ENCODE assay signal across 1 cellular context in the genomic region with DNA sequence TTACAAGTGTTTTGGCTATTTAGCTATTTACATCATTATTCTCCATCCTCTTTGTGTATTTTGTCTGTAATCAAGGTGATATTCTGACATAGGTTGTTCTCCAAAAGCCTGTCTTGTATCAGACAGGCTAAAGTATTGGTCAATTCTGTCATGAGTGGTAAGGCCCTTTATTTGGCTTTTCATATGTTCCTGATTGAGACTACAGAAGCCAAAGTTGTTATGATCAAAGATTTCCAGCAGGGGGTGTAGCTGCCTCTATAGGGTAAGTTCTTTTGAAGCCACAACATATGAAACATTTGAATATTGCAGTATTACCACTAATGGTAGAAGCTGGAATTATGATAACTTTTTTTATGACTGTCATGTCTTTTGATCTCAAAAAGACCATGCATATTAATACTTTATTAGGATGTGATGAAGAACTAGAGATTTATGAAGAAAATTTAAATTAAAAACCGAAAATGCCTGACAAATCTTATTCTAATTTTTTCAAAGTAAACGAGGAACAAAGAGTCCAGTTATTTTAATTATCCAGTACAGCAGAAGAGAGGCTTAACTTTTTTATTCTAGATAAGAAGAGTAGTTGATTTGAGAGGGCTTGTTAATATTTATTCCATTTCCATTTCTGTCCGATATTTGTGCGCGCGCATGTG.
TF ChIP-seq lines count a peak whose summit lies in the region.

No MANE protein-coding gene starts in this region.

TF ChIP-seq in HepG2, 621 proteins besides CTCF, POLR2A, EP300 and RAD21 (continued from another document and continues in another):
- TF ChIP-seq, protein P1, sequence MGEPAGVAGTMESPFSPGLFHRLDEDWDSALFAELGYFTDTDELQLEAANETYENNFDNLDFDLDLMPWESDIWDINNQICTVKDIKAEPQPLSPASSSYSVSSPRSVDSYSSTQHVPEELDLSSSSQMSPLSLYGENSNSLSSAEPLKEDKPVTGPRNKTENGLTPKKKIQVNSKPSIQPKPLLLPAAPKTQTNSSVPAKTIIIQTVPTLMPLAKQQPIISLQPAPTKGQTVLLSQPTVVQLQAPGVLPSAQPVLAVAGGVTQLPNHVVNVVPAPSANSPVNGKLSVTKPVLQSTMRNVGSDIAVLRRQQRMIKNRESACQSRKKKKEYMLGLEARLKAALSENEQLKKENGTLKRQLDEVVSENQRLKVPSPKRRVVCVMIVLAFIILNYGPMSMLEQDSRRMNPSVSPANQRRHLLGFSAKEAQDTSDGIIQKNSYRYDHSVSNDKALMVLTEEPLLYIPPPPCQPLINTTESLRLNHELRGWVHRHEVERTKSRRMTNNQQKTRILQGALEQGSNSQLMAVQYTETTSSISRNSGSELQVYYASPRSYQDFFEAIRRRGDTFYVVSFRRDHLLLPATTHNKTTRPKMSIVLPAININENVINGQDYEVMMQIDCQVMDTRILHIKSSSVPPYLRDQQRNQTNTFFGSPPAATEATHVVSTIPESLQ (CRISPR knock-in tag; conservative IDR thresholded peaks at IDR 0.05), result no peak
- no peak for TF ChIP-seq ZNF138 (CRISPR knock-in tag; IDR thresholded peaks at IDR 0.05; ENCODE audit: low read depth)
- no peak for TF ChIP-seq GLI4 (CRISPR knock-in tag; IDR thresholded peaks at IDR 0.05; ENCODE audit: borderline replicate concordance)
- TF ChIP-seq THAP11 (CRISPR knock-in tag; IDR thresholded peaks at IDR 0.05), result no peak
- TF ChIP-seq, protein P2, sequence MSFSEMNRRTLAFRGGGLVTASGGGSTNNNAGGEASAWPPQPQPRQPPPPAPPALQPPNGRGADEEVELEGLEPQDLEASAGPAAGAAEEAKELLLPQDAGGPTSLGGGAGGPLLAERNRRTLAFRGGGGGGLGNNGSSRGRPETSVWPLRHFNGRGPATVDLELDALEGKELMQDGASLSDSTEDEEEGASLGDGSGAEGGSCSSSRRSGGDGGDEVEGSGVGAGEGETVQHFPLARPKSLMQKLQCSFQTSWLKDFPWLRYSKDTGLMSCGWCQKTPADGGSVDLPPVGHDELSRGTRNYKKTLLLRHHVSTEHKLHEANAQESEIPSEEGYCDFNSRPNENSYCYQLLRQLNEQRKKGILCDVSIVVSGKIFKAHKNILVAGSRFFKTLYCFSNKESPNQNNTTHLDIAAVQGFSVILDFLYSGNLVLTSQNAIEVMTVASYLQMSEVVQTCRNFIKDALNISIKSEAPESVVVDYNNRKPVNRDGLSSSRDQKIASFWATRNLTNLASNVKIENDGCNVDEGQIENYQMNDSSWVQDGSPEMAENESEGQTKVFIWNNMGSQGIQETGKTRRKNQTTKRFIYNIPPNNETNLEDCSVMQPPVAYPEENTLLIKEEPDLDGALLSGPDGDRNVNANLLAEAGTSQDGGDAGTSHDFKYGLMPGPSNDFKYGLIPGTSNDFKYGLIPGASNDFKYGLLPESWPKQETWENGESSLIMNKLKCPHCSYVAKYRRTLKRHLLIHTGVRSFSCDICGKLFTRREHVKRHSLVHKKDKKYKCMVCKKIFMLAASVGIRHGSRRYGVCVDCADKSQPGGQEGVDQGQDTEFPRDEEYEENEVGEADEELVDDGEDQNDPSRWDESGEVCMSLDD (CRISPR knock-in tag; IDR thresholded peaks at IDR 0.05; ENCODE audit: borderline replicate concordance), result no peak
- 0 out of 2 replicates have a peak, but pooled peaks have one; percentile 70 for TF ChIP-seq ERF (CRISPR knock-in tag; IDR thresholded peaks at IDR 0.05)
- TF ChIP-seq TGIF2 (CRISPR knock-in tag; IDR thresholded peaks at IDR 0.05), result no peak
- TF ChIP-seq, protein P3, sequence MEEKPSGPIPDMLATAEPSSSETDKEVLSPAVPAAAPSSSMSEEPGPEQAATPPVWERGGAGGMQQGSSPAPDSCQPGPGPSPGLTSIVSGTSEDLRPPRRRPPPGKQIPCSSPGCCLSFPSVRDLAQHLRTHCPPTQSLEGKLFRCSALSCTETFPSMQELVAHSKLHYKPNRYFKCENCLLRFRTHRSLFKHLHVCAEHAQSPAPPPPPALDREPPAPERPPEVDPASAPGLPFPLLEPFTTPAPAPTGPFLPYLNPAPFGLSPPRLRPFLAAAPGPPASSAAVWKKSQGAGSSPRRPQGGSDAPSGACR (CRISPR knock-in tag; IDR thresholded peaks at IDR 0.05), result no peak
- TF ChIP-seq, protein P4, sequence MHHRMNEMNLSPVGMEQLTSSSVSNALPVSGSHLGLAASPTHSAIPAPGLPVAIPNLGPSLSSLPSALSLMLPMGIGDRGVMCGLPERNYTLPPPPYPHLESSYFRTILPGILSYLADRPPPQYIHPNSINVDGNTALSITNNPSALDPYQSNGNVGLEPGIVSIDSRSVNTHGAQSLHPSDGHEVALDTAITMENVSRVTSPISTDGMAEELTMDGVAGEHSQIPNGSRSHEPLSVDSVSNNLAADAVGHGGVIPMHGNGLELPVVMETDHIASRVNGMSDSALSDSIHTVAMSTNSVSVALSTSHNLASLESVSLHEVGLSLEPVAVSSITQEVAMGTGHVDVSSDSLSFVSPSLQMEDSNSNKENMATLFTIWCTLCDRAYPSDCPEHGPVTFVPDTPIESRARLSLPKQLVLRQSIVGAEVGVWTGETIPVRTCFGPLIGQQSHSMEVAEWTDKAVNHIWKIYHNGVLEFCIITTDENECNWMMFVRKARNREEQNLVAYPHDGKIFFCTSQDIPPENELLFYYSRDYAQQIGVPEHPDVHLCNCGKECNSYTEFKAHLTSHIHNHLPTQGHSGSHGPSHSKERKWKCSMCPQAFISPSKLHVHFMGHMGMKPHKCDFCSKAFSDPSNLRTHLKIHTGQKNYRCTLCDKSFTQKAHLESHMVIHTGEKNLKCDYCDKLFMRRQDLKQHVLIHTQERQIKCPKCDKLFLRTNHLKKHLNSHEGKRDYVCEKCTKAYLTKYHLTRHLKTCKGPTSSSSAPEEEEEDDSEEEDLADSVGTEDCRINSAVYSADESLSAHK (CRISPR knock-in tag; IDR thresholded peaks at IDR 0.05; ENCODE audit: borderline replicate concordance), result no peak
- TF ChIP-seq KLF16 (CRISPR knock-in tag; IDR thresholded peaks at IDR 0.05), result peak in 1 of 2 experiments; percentile 84; a peak in 2 of 4 replicates
- TF ChIP-seq, protein P5, sequence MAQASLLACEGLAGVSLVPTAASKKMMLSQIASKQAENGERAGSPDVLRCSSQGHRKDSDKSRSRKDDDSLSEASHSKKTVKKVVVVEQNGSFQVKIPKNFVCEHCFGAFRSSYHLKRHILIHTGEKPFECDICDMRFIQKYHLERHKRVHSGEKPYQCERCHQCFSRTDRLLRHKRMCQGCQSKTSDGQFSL (CRISPR knock-in tag; IDR thresholded peaks at IDR 0.05), result no peak
- no peak for TF ChIP-seq ZNF33B (CRISPR knock-in tag; IDR thresholded peaks at IDR 0.05)
- TF ChIP-seq, protein P6, sequence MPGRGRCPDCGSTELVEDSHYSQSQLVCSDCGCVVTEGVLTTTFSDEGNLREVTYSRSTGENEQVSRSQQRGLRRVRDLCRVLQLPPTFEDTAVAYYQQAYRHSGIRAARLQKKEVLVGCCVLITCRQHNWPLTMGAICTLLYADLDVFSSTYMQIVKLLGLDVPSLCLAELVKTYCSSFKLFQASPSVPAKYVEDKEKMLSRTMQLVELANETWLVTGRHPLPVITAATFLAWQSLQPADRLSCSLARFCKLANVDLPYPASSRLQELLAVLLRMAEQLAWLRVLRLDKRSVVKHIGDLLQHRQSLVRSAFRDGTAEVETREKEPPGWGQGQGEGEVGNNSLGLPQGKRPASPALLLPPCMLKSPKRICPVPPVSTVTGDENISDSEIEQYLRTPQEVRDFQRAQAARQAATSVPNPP (CRISPR knock-in tag; IDR thresholded peaks at IDR 0.05), result no peak
- TF ChIP-seq SMARCE1 (IDR thresholded peaks at IDR 0.05; ENCODE audit: borderline replicate concordance), result no peak
- TF ChIP-seq ZSCAN30 (CRISPR knock-in tag; IDR thresholded peaks at IDR 0.05), result no peak
- TF ChIP-seq KDM1A (CRISPR knock-in tag; IDR thresholded peaks at IDR 0.05), result no peak
- TF ChIP-seq HNF4G (IDR thresholded peaks at IDR 0.05; ENCODE audit: borderline replicate concordance, low read depth, low read length), result no peak
- TF ChIP-seq HNF4G (CRISPR knock-in tag; IDR thresholded peaks at IDR 0.05; ENCODE audit: borderline replicate concordance, low read depth), result no peak
- no peak for TF ChIP-seq SATB2 (CRISPR knock-in tag; IDR thresholded peaks at IDR 0.05)
- TF ChIP-seq FLYWCH1 (CRISPR knock-in tag; IDR thresholded peaks at IDR 0.05), result no peak
- no peak for TF ChIP-seq SALL2 (CRISPR knock-in tag; IDR thresholded peaks at IDR 0.05)
- no peak for TF ChIP-seq TCF7L2 (IDR thresholded peaks at IDR 0.05; ENCODE audit: low read depth, low read length)
- TF ChIP-seq CBX5 (CRISPR knock-in tag; IDR thresholded peaks at IDR 0.05; ENCODE audit: borderline replicate concordance), result no peak
- no peak for TF ChIP-seq ZNF296 (CRISPR knock-in tag; conservative IDR thresholded peaks at IDR 0.05)
- TF ChIP-seq, protein P7, sequence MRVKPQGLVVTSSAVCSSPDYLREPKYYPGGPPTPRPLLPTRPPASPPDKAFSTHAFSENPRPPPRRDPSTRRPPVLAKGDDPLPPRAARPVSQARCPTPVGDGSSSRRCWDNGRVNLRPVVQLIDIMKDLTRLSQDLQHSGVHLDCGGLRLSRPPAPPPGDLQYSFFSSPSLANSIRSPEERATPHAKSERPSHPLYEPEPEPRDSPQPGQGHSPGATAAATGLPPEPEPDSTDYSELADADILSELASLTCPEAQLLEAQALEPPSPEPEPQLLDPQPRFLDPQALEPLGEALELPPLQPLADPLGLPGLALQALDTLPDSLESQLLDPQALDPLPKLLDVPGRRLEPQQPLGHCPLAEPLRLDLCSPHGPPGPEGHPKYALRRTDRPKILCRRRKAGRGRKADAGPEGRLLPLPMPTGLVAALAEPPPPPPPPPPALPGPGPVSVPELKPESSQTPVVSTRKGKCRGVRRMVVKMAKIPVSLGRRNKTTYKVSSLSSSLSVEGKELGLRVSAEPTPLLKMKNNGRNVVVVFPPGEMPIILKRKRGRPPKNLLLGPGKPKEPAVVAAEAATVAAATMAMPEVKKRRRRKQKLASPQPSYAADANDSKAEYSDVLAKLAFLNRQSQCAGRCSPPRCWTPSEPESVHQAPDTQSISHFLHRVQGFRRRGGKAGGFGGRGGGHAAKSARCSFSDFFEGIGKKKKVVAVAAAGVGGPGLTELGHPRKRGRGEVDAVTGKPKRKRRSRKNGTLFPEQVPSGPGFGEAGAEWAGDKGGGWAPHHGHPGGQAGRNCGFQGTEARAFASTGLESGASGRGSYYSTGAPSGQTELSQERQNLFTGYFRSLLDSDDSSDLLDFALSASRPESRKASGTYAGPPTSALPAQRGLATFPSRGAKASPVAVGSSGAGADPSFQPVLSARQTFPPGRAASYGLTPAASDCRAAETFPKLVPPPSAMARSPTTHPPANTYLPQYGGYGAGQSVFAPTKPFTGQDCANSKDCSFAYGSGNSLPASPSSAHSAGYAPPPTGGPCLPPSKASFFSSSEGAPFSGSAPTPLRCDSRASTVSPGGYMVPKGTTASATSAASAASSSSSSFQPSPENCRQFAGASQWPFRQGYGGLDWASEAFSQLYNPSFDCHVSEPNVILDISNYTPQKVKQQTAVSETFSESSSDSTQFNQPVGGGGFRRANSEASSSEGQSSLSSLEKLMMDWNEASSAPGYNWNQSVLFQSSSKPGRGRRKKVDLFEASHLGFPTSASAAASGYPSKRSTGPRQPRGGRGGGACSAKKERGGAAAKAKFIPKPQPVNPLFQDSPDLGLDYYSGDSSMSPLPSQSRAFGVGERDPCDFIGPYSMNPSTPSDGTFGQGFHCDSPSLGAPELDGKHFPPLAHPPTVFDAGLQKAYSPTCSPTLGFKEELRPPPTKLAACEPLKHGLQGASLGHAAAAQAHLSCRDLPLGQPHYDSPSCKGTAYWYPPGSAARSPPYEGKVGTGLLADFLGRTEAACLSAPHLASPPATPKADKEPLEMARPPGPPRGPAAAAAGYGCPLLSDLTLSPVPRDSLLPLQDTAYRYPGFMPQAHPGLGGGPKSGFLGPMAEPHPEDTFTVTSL (CRISPR knock-in tag; IDR thresholded peaks at IDR 0.05; ENCODE audit: borderline replicate concordance), result no peak
- TF ChIP-seq ZNF282 (IDR thresholded peaks at IDR 0.05; ENCODE audit: partially characterized antibody), result no peak
- no peak for TF ChIP-seq ZNF788 (CRISPR knock-in tag; IDR thresholded peaks at IDR 0.05; ENCODE audit: borderline replicate concordance)
- TF ChIP-seq ISL2 (CRISPR knock-in tag; IDR thresholded peaks at IDR 0.05), result no peak
- TF ChIP-seq NFRKB (IDR thresholded peaks at IDR 0.05), result no peak
- no peak for TF ChIP-seq ZNF160 (CRISPR knock-in tag; IDR thresholded peaks at IDR 0.05)
- TF ChIP-seq, protein P8, sequence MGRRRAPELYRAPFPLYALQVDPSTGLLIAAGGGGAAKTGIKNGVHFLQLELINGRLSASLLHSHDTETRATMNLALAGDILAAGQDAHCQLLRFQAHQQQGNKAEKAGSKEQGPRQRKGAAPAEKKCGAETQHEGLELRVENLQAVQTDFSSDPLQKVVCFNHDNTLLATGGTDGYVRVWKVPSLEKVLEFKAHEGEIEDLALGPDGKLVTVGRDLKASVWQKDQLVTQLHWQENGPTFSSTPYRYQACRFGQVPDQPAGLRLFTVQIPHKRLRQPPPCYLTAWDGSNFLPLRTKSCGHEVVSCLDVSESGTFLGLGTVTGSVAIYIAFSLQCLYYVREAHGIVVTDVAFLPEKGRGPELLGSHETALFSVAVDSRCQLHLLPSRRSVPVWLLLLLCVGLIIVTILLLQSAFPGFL (CRISPR knock-in tag; IDR thresholded peaks at IDR 0.05), result no peak
- TF ChIP-seq ISX (CRISPR knock-in tag; conservative IDR thresholded peaks at IDR 0.05), result no peak
- TF ChIP-seq HOXA7 (CRISPR knock-in tag; IDR thresholded peaks at IDR 0.05), result no peak
- no peak for TF ChIP-seq NFE2 (CRISPR knock-in tag; IDR thresholded peaks at IDR 0.05)
- no peak for TF ChIP-seq HIVEP1 (CRISPR knock-in tag; IDR thresholded peaks at IDR 0.05)
- TF ChIP-seq CAMTA2 (CRISPR knock-in tag; IDR thresholded peaks at IDR 0.05; ENCODE audit: borderline replicate concordance), result no peak
- TF ChIP-seq KMT2A (CRISPR knock-in tag; IDR thresholded peaks at IDR 0.05), result no peak; the same call in 1 of the 2 replicates
- no peak for TF ChIP-seq ZNF839 (CRISPR knock-in tag; IDR thresholded peaks at IDR 0.05; ENCODE audit: borderline replicate concordance)
- TF ChIP-seq, protein P9, sequence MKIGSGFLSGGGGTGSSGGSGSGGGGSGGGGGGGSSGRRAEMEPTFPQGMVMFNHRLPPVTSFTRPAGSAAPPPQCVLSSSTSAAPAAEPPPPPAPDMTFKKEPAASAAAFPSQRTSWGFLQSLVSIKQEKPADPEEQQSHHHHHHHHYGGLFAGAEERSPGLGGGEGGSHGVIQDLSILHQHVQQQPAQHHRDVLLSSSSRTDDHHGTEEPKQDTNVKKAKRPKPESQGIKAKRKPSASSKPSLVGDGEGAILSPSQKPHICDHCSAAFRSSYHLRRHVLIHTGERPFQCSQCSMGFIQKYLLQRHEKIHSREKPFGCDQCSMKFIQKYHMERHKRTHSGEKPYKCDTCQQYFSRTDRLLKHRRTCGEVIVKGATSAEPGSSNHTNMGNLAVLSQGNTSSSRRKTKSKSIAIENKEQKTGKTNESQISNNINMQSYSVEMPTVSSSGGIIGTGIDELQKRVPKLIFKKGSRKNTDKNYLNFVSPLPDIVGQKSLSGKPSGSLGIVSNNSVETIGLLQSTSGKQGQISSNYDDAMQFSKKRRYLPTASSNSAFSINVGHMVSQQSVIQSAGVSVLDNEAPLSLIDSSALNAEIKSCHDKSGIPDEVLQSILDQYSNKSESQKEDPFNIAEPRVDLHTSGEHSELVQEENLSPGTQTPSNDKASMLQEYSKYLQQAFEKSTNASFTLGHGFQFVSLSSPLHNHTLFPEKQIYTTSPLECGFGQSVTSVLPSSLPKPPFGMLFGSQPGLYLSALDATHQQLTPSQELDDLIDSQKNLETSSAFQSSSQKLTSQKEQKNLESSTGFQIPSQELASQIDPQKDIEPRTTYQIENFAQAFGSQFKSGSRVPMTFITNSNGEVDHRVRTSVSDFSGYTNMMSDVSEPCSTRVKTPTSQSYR (CRISPR knock-in tag; IDR thresholded peaks at IDR 0.05; ENCODE audit: borderline replicate concordance), result no peak
- no peak for TF ChIP-seq ZNF260 (CRISPR knock-in tag; IDR thresholded peaks at IDR 0.05; ENCODE audit: borderline replicate concordance, low read depth)
